In genomic region chr2:136238552-136239346, GRCh38 we compare ENCODE assay signal across 8 cellular contexts.
DNase-seq lines count a peak whose midpoint lies in the region; ATAC-seq and TF ChIP-seq lines count a peak whose summit lies in the region.

No MANE protein-coding gene starts in this region.

- H3K27me3 ChIP-seq in left ventricle myocardium inferior (ENCODE audit: low read depth) (no peaks in the 10 kb centered on the region), stomach smooth muscle (ENCODE audit: control insufficient read depth in 1 of 2, insufficient read depth in 2 of 2, low read length in 2 of 2) (no peaks in the 10 kb centered on the region)

- H3K9ac ChIP-seq in stomach smooth muscle (ENCODE audit: low read length in 2 of 2): no peak overlapping the region

- H3K4me1 ChIP-seq in left ventricle myocardium inferior (peaks cover 20% of the 10 kb centered on the region), stomach smooth muscle (ENCODE audit: control insufficient read depth, insufficient read depth, low read length) (peaks cover 4% of the 10 kb centered on the region)

- TF ChIP-seq CTCF in left ventricle myocardium inferior (IDR thresholded peaks at IDR 0.05; ENCODE audit: borderline replicate concordance): no peak

- H3K27ac ChIP-seq in left ventricle myocardium inferior (replicated peaks) (peak overlapping the region; percentile 34), stomach smooth muscle (ENCODE audit: low read length) (peak overlapping the region; percentile 41)

- DNase-seq in NCI-H82 (lab: John Stamatoyannopoulos, UW) (peak; percentile 96), left ventricle myocardium inferior (no peak), AG20443 (ENCODE audit: low spot score) (no peak), cerebellar nuclear complex (lab: John Stamatoyannopoulos, UW) (no peak)
- DNase-seq in activated T-helper 1 cell treated with anti-CD3 and anti-CD28 coated beads, Interleukin-2, amount 50 U/mL, for 16 hours (ENCODE audit: low read depth in 1 of 2, low spot score in 1 of 2): peak; percentile 15 to 26

- intact Hi-C loops in left ventricle myocardium inferior (cut with micrococcal nuclease): no loop called here

- H3K9me3 ChIP-seq in left ventricle myocardium inferior (replicated peaks) (no peaks in the 10 kb centered on the region), stomach smooth muscle (ENCODE audit: control insufficient read depth in 2 of 2, low read length in 2 of 2) (no peaks in the 10 kb centered on the region)

- H3K36me3 ChIP-seq in left ventricle myocardium inferior: no peaks in the 10 kb centered on the region
- H3K36me3 ChIP-seq in stomach smooth muscle (ENCODE audit: control insufficient read depth in 2 of 2, insufficient read depth in 2 of 2, low read length in 2 of 2): no peaks in the 10 kb centered on the region

- peak; percentile 92 for ATAC-seq in GM18519 (IDR thresholded peaks at IDR 0.05; ENCODE audit: low FRiP score, unreplicated experiment)
- peak; percentile 84 for ATAC-seq in HG02759 (IDR thresholded peaks at IDR 0.05; ENCODE audit: unreplicated experiment)

- H3K4me3 ChIP-seq in left ventricle myocardium inferior (no peak overlapping the region), stomach smooth muscle (ENCODE audit: low read length in 2 of 2) (no peak overlapping the region)

Comparison
In these comparisons a context has a peak if more than half of its experiments do, and no peak if none do; other contexts are left out.
1. DNase-seq: peak in NCI-H82 (single experiment) and activated T-helper 1 cell treated with anti-CD3 and anti-CD28 coated beads, Interleukin-2, amount 50 U/mL, for 16 hours (2 of 2); none in left ventricle myocardium inferior (single experiment), AG20443 (single experiment) and cerebellar nuclear complex (0 of 2).